Comparison of ENCODE assay signal across 36 cellular contexts in the genomic region with DNA sequence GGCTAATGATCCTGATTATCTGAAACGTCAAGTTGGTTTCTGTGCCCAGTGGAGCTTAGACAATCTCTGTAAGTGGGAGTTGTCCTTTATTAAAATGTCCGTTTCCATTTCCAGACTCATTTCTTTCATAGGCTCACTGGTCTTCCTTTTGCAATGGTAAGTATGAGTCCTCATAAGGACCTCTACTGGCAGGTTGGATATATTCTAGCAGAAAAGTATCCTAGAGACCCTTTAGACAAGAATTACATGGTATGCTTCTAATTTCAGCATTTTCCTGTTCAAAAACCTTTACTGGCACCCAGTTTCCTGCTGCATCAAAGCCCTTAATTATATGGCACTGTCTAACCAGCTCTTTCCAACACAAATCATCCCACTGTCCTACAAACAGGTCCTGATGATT.
"Had no signal": no experiment of that assay in that cellular context is flagged by ENCODE, and none has a peak within 500 bp of the region (broad histone marks: within the 10 kb centered on the region; RNA-seq: fewer than 3 reads in every experiment).

No MANE protein-coding gene starts in this region.

- H3K4me1 Mint-ChIP-seq: activated B cell treated with CpG ODN at 0.5 μM for 24 hours; activated naive CD4-positive, alpha-beta T cell treated with anti-CD3 and anti-CD28 coated beads, Interleukin-2, amount 10 ng/mL, durations not matched to agents 7 days and 5 days; brain; T-helper 17 cell had no signal

- H2AFZ ChIP-seq: hepatocyte had no signal

- H3K27ac ChIP-seq: adrenal gland, breast epithelium, cardiac muscle cell, coronary artery, dorsolateral prefrontal cortex, epithelial cell of prostate, esophagus squamous epithelium, gastroesophageal sphincter, heart right ventricle, hepatocyte, WERI-Rb-1 had no signal

- H3K4me3 ChIP-seq: adrenal gland, breast epithelium, cardiac muscle cell, coronary artery, dorsolateral prefrontal cortex, esophagus squamous epithelium, gastroesophageal sphincter, heart right ventricle, hepatocyte had no signal

- H3K4me1 ChIP-seq: adrenal gland, breast epithelium, gastroesophageal sphincter, heart right ventricle had no signal

- H3K4me3 Mint-ChIP-seq: activated B cell treated with CpG ODN at 0.5 μM for 24 hours; activated CD8-positive, alpha-beta T cell treated with anti-CD3 and anti-CD28 coated beads for 36 hours; activated naive CD4-positive, alpha-beta T cell treated with anti-CD3 and anti-CD28 coated beads, Interleukin-2, amount 10 ng/mL, durations not matched to agents 7 days and 5 days; activated naive CD8-positive, alpha-beta T cell; activated T-cell treated with anti-CD3 and anti-CD28 coated beads, Interleukin-2, amount 50 U/mL, for 4 hours; activated T-helper 17 cell treated with anti-CD3 and anti-CD28 coated beads, Interleukin-2, amount 50 U/mL, for 72 hours; brain; dendritic cell treated with granulocyte-macrophage colony-stimulating factor and Interleukin-4, amounts not matched to agents 40 ng/mL and 50 ng/mL, for 4 days; T-helper 17 cell; T-helper 2 cell treated with Interferon-gamma antibody and Interleukin-4, amounts not matched to agents 5 μg/mL and 100 μg/mL, for 36 hours had no signal

- H3K4me2 ChIP-seq: hepatocyte had no signal

- H3K27me3 ChIP-seq: adrenal gland, breast epithelium, cardiac muscle cell, dorsolateral prefrontal cortex, esophagus squamous epithelium, gastroesophageal sphincter, heart right ventricle, hepatocyte had no signal

- FAIRE-seq: endothelial cell of umbilical vein had no signal

- H3K27me3 Mint-ChIP-seq: activated B cell treated with CpG ODN at 0.5 μM for 24 hours; activated CD8-positive, alpha-beta T cell treated with anti-CD3 and anti-CD28 coated beads for 36 hours; activated naive CD4-positive, alpha-beta T cell treated with anti-CD3 and anti-CD28 coated beads, Interleukin-2, amount 10 ng/mL, durations not matched to agents 7 days and 5 days; activated naive CD8-positive, alpha-beta T cell; activated T-helper 17 cell treated with anti-CD3 and anti-CD28 coated beads, Interleukin-2, amount 50 U/mL, for 72 hours; brain; dendritic cell treated with granulocyte-macrophage colony-stimulating factor and Interleukin-4, amounts not matched to agents 40 ng/mL and 50 ng/mL, for 4 days; T-helper 17 cell had no signal

- H3K9me3 ChIP-seq: adrenal gland had no signal

- ATAC-seq: activated CD4-positive, CD25-positive, alpha-beta regulatory T cell treated with anti-CD3 and anti-CD28 coated beads, Interleukin-2, amount 50 U/mL, for 24 hours; activated CD8-positive, alpha-beta T cell treated with anti-CD3 and anti-CD28 coated beads for 36 hours; activated T-cell treated with anti-CD3 and anti-CD28 coated beads, Interleukin-2, amount 50 U/mL, for 4 hours; activated T-helper 17 cell treated with anti-CD3 and anti-CD28 coated beads, Interleukin-2, amount 50 U/mL, for 72 hours; gastroesophageal sphincter; heart right ventricle; T-helper 17 cell had no signal

- H3K27ac Mint-ChIP-seq: activated B cell treated with CpG ODN at 0.5 μM for 24 hours; activated CD8-positive, alpha-beta T cell treated with anti-CD3 and anti-CD28 coated beads for 36 hours; activated naive CD4-positive, alpha-beta T cell treated with anti-CD3 and anti-CD28 coated beads, Interleukin-2, amount 10 ng/mL, durations not matched to agents 7 days and 5 days; activated naive CD8-positive, alpha-beta T cell; activated T-helper 17 cell treated with anti-CD3 and anti-CD28 coated beads, Interleukin-2, amount 50 U/mL, for 72 hours; brain; dendritic cell treated with granulocyte-macrophage colony-stimulating factor and Interleukin-4, amounts not matched to agents 40 ng/mL and 50 ng/mL, for 4 days; T-helper 17 cell; T-helper 2 cell treated with Interferon-gamma antibody and Interleukin-4, amounts not matched to agents 5 μg/mL and 100 μg/mL, for 36 hours had no signal

- DNase-seq: activated B cell treated with CpG ODN at 0.5 μM for 24 hours; activated CD4-positive, alpha-beta T cell treated with anti-CD3 and anti-CD28 coated beads for 48 hours; activated CD4-positive, alpha-beta T cell treated with anti-CD3 and anti-CD28 coated beads, Interleukin-2, amount 50 U/mL, for 1 hour; activated CD4-positive, alpha-beta T cell treated with anti-CD3 and anti-CD28 coated beads, Interleukin-2, amount 50 U/mL, for 48 hours; activated CD8-positive, alpha-beta memory T cell treated with anti-CD3 and anti-CD28 coated beads for 24 hours; activated CD8-positive, alpha-beta T cell treated with anti-CD3 and anti-CD28 coated beads for 36 hours; activated effector memory CD4-positive, alpha-beta T cell treated with anti-CD3 and anti-CD28 coated beads, Interleukin-2, amount 50 U/mL, for 16 hours; activated naive CD4-positive, alpha-beta T cell treated with anti-CD3 and anti-CD28 coated beads, Interleukin-2, amount 10 ng/mL, durations not matched to agents 7 days and 5 days; activated T-cell treated with anti-CD3 and anti-CD28 coated beads, Interleukin-2, amount 50 U/mL, for 4 hours; adrenal gland; amygdala; aorta; central memory CD4-positive, alpha-beta T cell; cerebellar nuclear complex; dorsolateral prefrontal cortex; effector memory CD4-positive, alpha-beta T cell; esophagus squamous epithelium; foreskin melanocyte; heart right ventricle; T-helper 1 cell; T-helper 17 cell; T1000; WERI-Rb-1 had no signal
